15 cellular contexts compared by ENCODE assay signal in genomic region chr5:178785999-178786398, GRCh38. TPM values are rescaled to one million over a fixed set of nuclear protein-coding genes. Genes with fewer than 3 reads are reported as not detected.
DNase-seq lines count a peak whose midpoint lies in the region; ATAC-seq and TF ChIP-seq lines count a peak whose summit lies in the region.
"Had no signal": no experiment of that assay in that cellular context is flagged by ENCODE, and none has a peak within 500 bp of the region (broad histone marks: within the 10 kb centered on the region; RNA-seq: fewer than 3 reads in every experiment).

No MANE protein-coding gene starts in this region.

- WGBS in esophagus, 2 donors = 46 to 58% methylated on average over 6 of the region's 6 CpGs

- H3K36me3 ChIP-seq in esophagus (ENCODE audit: control insufficient read depth in 2 of 2, insufficient read depth in 2 of 2, low read length in 1 of 2) = no peaks in the 10 kb centered on the region
- H3K36me3 ChIP-seq: left ventricle myocardium inferior, right atrium auricular region had no signal

- no peak for TF ChIP-seq POLR2A in NB4 (IDR thresholded peaks at IDR 0.05; ENCODE audit: extremely low read depth, insufficient read length)

- peaks cover 0 to 18% of the 10 kb centered on the region in 2 donors for H3K4me1 ChIP-seq in esophagus (ENCODE audit: control insufficient read depth in 2 of 2, insufficient read depth in 2 of 2, low read length in 1 of 2)
- H3K4me1 ChIP-seq: left ventricle myocardium inferior, right atrium auricular region had no signal

- TF ChIP-seq CTCF in NB4 (IDR thresholded peaks at IDR 0.05; ENCODE audit: low read depth, low read length) = no peak

- peaks cover 0 to 5% of the 10 kb centered on the region in 2 donors for H3K9me3 ChIP-seq in esophagus (ENCODE audit: control insufficient read depth in 2 of 2, insufficient read depth in 1 of 2, low read depth in 1 of 2, low read length in 1 of 2)
- H3K9me3 ChIP-seq: left ventricle myocardium inferior, right atrium auricular region had no signal

- H3K4me3 ChIP-seq in NB4 (ENCODE audit: low read depth, low read length) (no peak overlapping the region), esophagus (ENCODE audit: low read depth in 1 of 2, low read length in 2 of 2) (no peak overlapping the region)
- H3K4me3 ChIP-seq: left ventricle myocardium inferior, right atrium auricular region had no signal

- no peaks in the 10 kb centered on the region for H3K27me3 ChIP-seq in esophagus (ENCODE audit: control insufficient read depth in 1 of 2, insufficient read depth in 2 of 2, low read length in 2 of 2)
- H3K27me3 ChIP-seq: right atrium auricular region had no signal

- peak; percentile 79 for DNase-seq in ELR (ENCODE audit: low read depth)
- peak; percentile 89 for DNase-seq in NB4 (ENCODE audit: low read depth)
- DNase-seq in stromal cell of bone marrow (ENCODE audit: low read depth) = peak; percentile 5
- no peak for DNase-seq in NCI-H187 treated with DMSO at 0.1 percent for 48 hours (lab: John Stamatoyannopoulos, UW)
- DNase-seq: activated CD8-positive, alpha-beta memory T cell treated with anti-CD3 and anti-CD28 coated beads, Interleukin-2, amount 50 U/mL, for 4 hours; CD8-positive, alpha-beta T cell; left ventricle myocardium inferior; natural killer cell; NCI-H1048; T-cell had no signal

- peak overlapping the region; percentile 81 to 82 for H3K27ac ChIP-seq in esophagus (ENCODE audit: low read depth in 2 of 2, low read length in 1 of 2)
- H3K27ac ChIP-seq: left ventricle myocardium inferior, right atrium auricular region had no signal

- ATAC-seq in HG03520 (IDR thresholded peaks at IDR 0.05; ENCODE audit: unreplicated experiment) (no peak), HG03039 (IDR thresholded peaks at IDR 0.05; ENCODE audit: unreplicated experiment) (no peak)
- ATAC-seq: activated CD4-positive, CD25-positive, alpha-beta regulatory T cell treated with anti-CD3 and anti-CD28 coated beads, Interleukin-2, amount 50 U/mL, for 24 hours; CD8-positive, alpha-beta T cell; natural killer cell; T-cell had no signal

RNA-seq across cellular contexts. Expression of gene ZNF354A, which starts 55.5 kb away (rescaled TPM):
- polyA plus RNA-seq in esophagus = 10 to 100 TPM in 1 of 2 donors, 1 to 10 TPM in 1; 5.8 to 10.0 TPM
